Comparison of ENCODE assay signal across 8 cellular contexts in the genomic region with DNA sequence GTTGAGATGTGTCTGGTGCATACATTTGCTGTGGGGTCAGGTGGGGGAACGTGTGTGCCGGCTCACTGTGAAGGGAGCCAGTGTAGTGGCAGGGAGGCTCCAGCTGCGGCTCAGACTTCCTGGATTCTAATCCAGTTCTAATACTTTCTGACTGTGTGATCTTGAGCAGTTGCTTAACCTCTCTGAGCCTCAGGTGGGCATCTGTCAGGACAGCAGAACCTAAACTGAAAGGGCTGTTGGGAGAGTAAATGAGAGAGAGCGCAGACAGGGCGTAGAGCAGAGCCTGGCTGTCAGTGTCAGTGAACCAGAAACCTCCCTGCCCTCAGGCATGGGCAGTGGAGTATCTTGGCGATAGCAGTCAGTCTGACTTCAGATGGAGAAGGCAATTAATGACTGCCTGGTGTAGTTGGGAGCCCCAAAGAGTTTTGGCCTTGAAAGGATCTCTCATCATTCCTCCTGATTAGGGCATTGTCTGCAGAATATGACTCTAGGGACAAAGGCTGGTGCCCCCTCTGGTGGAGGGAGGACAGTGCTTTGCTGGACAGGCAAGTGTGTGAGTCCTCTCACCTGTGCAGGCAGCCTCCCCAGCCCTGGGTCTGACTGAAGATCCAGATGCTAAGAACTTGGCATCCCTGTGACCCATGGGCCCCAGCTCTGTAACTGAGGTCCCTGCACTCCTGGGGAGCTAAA. TPM values are rescaled to one million over a fixed set of nuclear protein-coding genes. Genes with fewer than 3 reads are reported as not detected.
A peak's percentile ranks its signal among the peaks of the same experiment; 100 is the strongest.
DNase-seq lines count a peak whose midpoint lies in the region; ATAC-seq and TF ChIP-seq lines count a peak whose summit lies in the region.

No MANE protein-coding gene starts in this region.

- DNase-seq in activated naive CD4-positive, alpha-beta T cell treated with anti-CD3 and anti-CD28 coated beads, Interleukin-2, amount 50 U/mL, for 72 hours (ENCODE audit: low spot score in 2 of 2): no peak
- DNase-seq in activated naive CD4-positive, alpha-beta T cell treated with Interleukin-2 at 50 U/mL for 16 hours: no peak
- DNase-seq in RPMI8226 (peak; percentile 75), foreskin keratinocyte (peak in 1 of 2 donors; percentile 18), upper lobe of right lung (no peak), omental fat pad (ENCODE audit: low spot score) (no peak)
- no peak for DNase-seq in effector memory CD4-positive, alpha-beta T cell

- no peaks in the 10 kb centered on the region for H3K9me3 ChIP-seq in upper lobe of right lung
- no peaks in the 10 kb centered on the region for H3K9me3 ChIP-seq in effector memory CD4-positive, alpha-beta T cell (ENCODE audit: control insufficient read depth, low read length)

- H3K9me3 Mint-ChIP-seq in activated naive CD4-positive, alpha-beta T cell treated with anti-CD3 and anti-CD28 coated beads, Interleukin-2, amount 50 U/mL, for 72 hours: no peaks in the 10 kb centered on the region

- H3K4me1 ChIP-seq in foreskin keratinocyte: no peaks in the 10 kb centered on the region
- peaks cover 71% of the 10 kb centered on the region for H3K4me1 ChIP-seq in upper lobe of right lung
- peaks cover 7% of the 10 kb centered on the region for H3K4me1 ChIP-seq in effector memory CD4-positive, alpha-beta T cell (ENCODE audit: control insufficient read depth, insufficient read depth, low read length, poor library complexity, severe bottlenecking)

- H3K27ac ChIP-seq in foreskin keratinocyte: no peak overlapping the region
- peak overlapping the region; percentile 86 for H3K27ac ChIP-seq in upper lobe of right lung
- H3K27ac ChIP-seq in effector memory CD4-positive, alpha-beta T cell (ENCODE audit: insufficient read depth, low read length, poor library complexity, severe bottlenecking): no peak overlapping the region

- no peaks in the 10 kb centered on the region for H3K36me3 ChIP-seq in upper lobe of right lung
- H3K36me3 ChIP-seq in effector memory CD4-positive, alpha-beta T cell (ENCODE audit: control insufficient read depth, insufficient read depth, low read length): no peaks in the 10 kb centered on the region

- peak; percentile 54 for TF ChIP-seq CTCF in foreskin keratinocyte (conservative IDR thresholded peaks at IDR 0.05)
- TF ChIP-seq CTCF in upper lobe of right lung (IDR thresholded peaks at IDR 0.05): peak; percentile 33
- no peak for TF ChIP-seq CTCF in omental fat pad (IDR thresholded peaks at IDR 0.05)

- H3K4me3 ChIP-seq in upper lobe of right lung: no peak overlapping the region
- no peak overlapping the region for H3K4me3 ChIP-seq in effector memory CD4-positive, alpha-beta T cell (ENCODE audit: insufficient read depth, low read depth, low read length, poor library complexity, severe bottlenecking)

- H3K36me3 Mint-ChIP-seq in activated naive CD4-positive, alpha-beta T cell treated with anti-CD3 and anti-CD28 coated beads, Interleukin-2, amount 50 U/mL, for 72 hours: no peaks in the 10 kb centered on the region

- ATAC-seq in activated naive CD4-positive, alpha-beta T cell treated with anti-CD3 and anti-CD28 coated beads, Interleukin-2, amount 50 U/mL, for 72 hours: peak; percentile 30 to 39
- ATAC-seq in foreskin keratinocyte (peak; percentile 40), upper lobe of right lung (no peak), HG03045 (IDR thresholded peaks at IDR 0.05; ENCODE audit: unreplicated experiment) (no peak), omental fat pad (ENCODE audit: low FRiP score) (no peak)

- intact Hi-C loops in upper lobe of right lung (cut with DNase I): no loop called here

- H3K27ac Mint-ChIP-seq in activated naive CD4-positive, alpha-beta T cell treated with anti-CD3 and anti-CD28 coated beads, Interleukin-2, amount 50 U/mL, for 72 hours: peak overlapping the region in 1 of 2 donors; percentile 8

- H3K27me3 ChIP-seq in foreskin keratinocyte (peaks cover 36% of the 10 kb centered on the region), upper lobe of right lung (no peaks in the 10 kb centered on the region)
- H3K27me3 ChIP-seq in effector memory CD4-positive, alpha-beta T cell (replicated peaks; ENCODE audit: control insufficient read depth, insufficient read depth, low read length, poor library complexity, severe bottlenecking): peaks cover 5% of the 10 kb centered on the region

RNA-seq across cellular contexts. Expression of gene KBTBD13, which starts 9.6 kb away (rescaled TPM):
- not detected for total RNA-seq in activated naive CD4-positive, alpha-beta T cell treated with anti-CD3 and anti-CD28 coated beads, Interleukin-2, amount 50 U/mL, for 72 hours
- total RNA-seq in foreskin keratinocyte (not detected in 2 replicates), upper lobe of right lung (not detected), omental fat pad (not detected)
- polyA plus RNA-seq in foreskin keratinocyte: not detected in 2 replicates

RNA-seq across cellular contexts. Expression of gene RASL12, which starts 18.3 kb away (rescaled TPM):
- total RNA-seq in activated naive CD4-positive, alpha-beta T cell treated with anti-CD3 and anti-CD28 coated beads, Interleukin-2, amount 50 U/mL, for 72 hours: not detected
- total RNA-seq in foreskin keratinocyte (not detected in 2 replicates), upper lobe of right lung (20.2 TPM), omental fat pad (10 to 100 TPM in 1 of 4 donors, 1 to 10 TPM in 3; 4.6 to 50.0 (median 7.6) TPM)
- not detected in 2 replicates for polyA plus RNA-seq in foreskin keratinocyte

RNA-seq across cellular contexts. Expression of gene UBAP1L, which starts 28.9 kb away (rescaled TPM):
- 1 to 10 TPM; 2.2 to 4.8 TPM for total RNA-seq in activated naive CD4-positive, alpha-beta T cell treated with anti-CD3 and anti-CD28 coated beads, Interleukin-2, amount 50 U/mL, for 72 hours
- total RNA-seq in foreskin keratinocyte: 0.49 and 0.88 TPM in 2 replicates
- 0.23 and 0.27 TPM in 2 replicates for polyA plus RNA-seq in foreskin keratinocyte
- total RNA-seq in upper lobe of right lung: 4.9 TPM
- total RNA-seq in omental fat pad: 1 to 10 TPM; 2.9 to 5.6 (median 4.6) TPM

RNA-seq across cellular contexts. Expression of gene SLC51B, which starts 40.9 kb away (rescaled TPM):
- not detected for total RNA-seq in activated naive CD4-positive, alpha-beta T cell treated with anti-CD3 and anti-CD28 coated beads, Interleukin-2, amount 50 U/mL, for 72 hours
- not detected in 2 replicates for total RNA-seq in foreskin keratinocyte
- not detected in 2 replicates for polyA plus RNA-seq in foreskin keratinocyte
- total RNA-seq in upper lobe of right lung: 3.8 TPM
- total RNA-seq in omental fat pad: not detected

RNA-seq across cellular contexts. Expression of gene PDCD7, which starts 47.5 kb away (rescaled TPM):
- 10 to 100 TPM; 34.2 to 36.6 TPM for total RNA-seq in activated naive CD4-positive, alpha-beta T cell treated with anti-CD3 and anti-CD28 coated beads, Interleukin-2, amount 50 U/mL, for 72 hours
- total RNA-seq in foreskin keratinocyte: 18.5 and 20.9 TPM in 2 replicates
- polyA plus RNA-seq in foreskin keratinocyte: 11.7 and 15.6 TPM in 2 replicates
- 29.4 TPM for total RNA-seq in upper lobe of right lung
- 10 to 100 TPM; 14.8 to 20.3 (median 17.3) TPM for total RNA-seq in omental fat pad

Comparison
In these comparisons a context has a peak if more than half of its experiments do, and no peak if none do; other contexts are left out.
1. ATAC-seq: peak in activated naive CD4-positive, alpha-beta T cell treated with anti-CD3 and anti-CD28 coated beads, Interleukin-2, amount 50 U/mL, for 72 hours (2 of 2) and foreskin keratinocyte (single experiment); none in upper lobe of right lung (single experiment), HG03045 (single experiment) and omental fat pad (single experiment).
2. CTCF ChIP-seq: peak in foreskin keratinocyte (single experiment) and upper lobe of right lung (single experiment); none in omental fat pad (0 of 3).